ENCODE assay signal across 8 cellular contexts in genomic region chr5:55601209-55601618, GRCh38.
DNase-seq lines count a peak whose midpoint lies in the region; ATAC-seq, FAIRE-seq and TF ChIP-seq lines count a peak whose summit lies in the region.

No MANE protein-coding gene starts in this region.

- no peak for TF ChIP-seq POLR2A in gastroesophageal sphincter (IDR thresholded peaks at IDR 0.05)

- H3K4me3 Mint-ChIP-seq in activated naive CD4-positive, alpha-beta T cell treated with anti-CD3 and anti-CD28 coated beads for 36 hours: peak overlapping the region; percentile 34
- no peak overlapping the region for H3K4me3 Mint-ChIP-seq in WTC11

- peak; percentile 80 for FAIRE-seq in pancreas (lab: Jason Lieb, UNC)

- H3K27me3 ChIP-seq in gastroesophageal sphincter (no peaks in the 10 kb centered on the region), pancreas (no peaks in the 10 kb centered on the region)

- H3K9me3 Mint-ChIP-seq in activated naive CD4-positive, alpha-beta T cell treated with anti-CD3 and anti-CD28 coated beads for 36 hours: no peaks in the 10 kb centered on the region
- no peaks in the 10 kb centered on the region for H3K9me3 Mint-ChIP-seq in WTC11

- peak; percentile 61 for ATAC-seq in WTC11
- peak; percentile 86 for ATAC-seq in gastroesophageal sphincter
- ATAC-seq in pancreas: peak; percentile 79 to 85 (median 80)
- ATAC-seq in GM18517 (IDR thresholded peaks at IDR 0.05; ENCODE audit: unreplicated experiment): no peak
- no peak for ATAC-seq in HG03135 (IDR thresholded peaks at IDR 0.05; ENCODE audit: unreplicated experiment)

- H3K27ac ChIP-seq in gastroesophageal sphincter (peak overlapping the region; percentile 88 to 100 (median 92)), pancreas (peak overlapping the region; percentile 39 to 80 (median 60))

- peaks cover 24% of the 10 kb centered on the region for H3K4me1 Mint-ChIP-seq in activated naive CD4-positive, alpha-beta T cell treated with anti-CD3 and anti-CD28 coated beads for 36 hours (ENCODE audit: low read depth)
- peaks cover 40% of the 10 kb centered on the region for H3K4me1 Mint-ChIP-seq in WTC11

- TF ChIP-seq CTCF in WTC11 (IDR thresholded peaks at IDR 0.05) (no peak), gastroesophageal sphincter (IDR thresholded peaks at IDR 0.05) (no peak), pancreas (IDR thresholded peaks at IDR 0.05) (no peak)

- POLR2A ChIA-PET in WTC11 (lab: Charles Lee): no interaction called here

- H3K4me3 ChIP-seq in gastroesophageal sphincter: peak overlapping the region in 1 of 2 donors; percentile 22
- H3K4me3 ChIP-seq in pancreas: no peak overlapping the region

- H3K36me3 Mint-ChIP-seq in activated naive CD4-positive, alpha-beta T cell treated with anti-CD3 and anti-CD28 coated beads for 36 hours (ENCODE audit: low read depth): no peaks in the 10 kb centered on the region
- H3K36me3 Mint-ChIP-seq in WTC11: no peaks in the 10 kb centered on the region

- DNase-seq in activated naive CD4-positive, alpha-beta T cell treated with anti-CD3 and anti-CD28 coated beads for 36 hours: peak; percentile 23
- no peak for DNase-seq in activated naive CD4-positive, alpha-beta T cell treated with Interleukin-2 at 50 U/mL for 16 hours
- DNase-seq in WTC11 (ENCODE audit: low spot score) (no peak), pancreas (peak in 5 of 6 donors; percentile 56 to 70 (median 62))
- DNase-seq in stimulated activated CD8-positive, alpha-beta memory T cell treated with anti-CD3 and anti-CD28 coated beads, Interleukin-4, amount 100 ng/mL, for 48 hours: no peak

- intact Hi-C loops in activated naive CD4-positive, alpha-beta T cell treated with anti-CD3 and anti-CD28 coated beads for 36 hours (cut with micrococcal nuclease): loop anchor here (2.0 to 5.0 kb wide), 2 partner anchors 66 to 159 kb away; partner anchors contain the start of gene PLPP1
- intact Hi-C loops in pancreas (cut with DNase I): no loop called here

- H3K27ac Mint-ChIP-seq in activated naive CD4-positive, alpha-beta T cell treated with anti-CD3 and anti-CD28 coated beads for 36 hours: no peak overlapping the region
- H3K27ac Mint-ChIP-seq in WTC11: no peak overlapping the region

- H3K4me1 ChIP-seq in gastroesophageal sphincter (peaks cover 34 to 86% (median 35%) of the 10 kb centered on the region in 3 donors), pancreas (peaks cover 0 to 27% (median 14%) of the 10 kb centered on the region in 3 donors)

- H3K36me3 ChIP-seq in gastroesophageal sphincter (no peaks in the 10 kb centered on the region), pancreas (no peaks in the 10 kb centered on the region)

- no peaks in the 10 kb centered on the region for H3K27me3 Mint-ChIP-seq in activated naive CD4-positive, alpha-beta T cell treated with anti-CD3 and anti-CD28 coated beads for 36 hours (ENCODE audit: low read depth)
- no peaks in the 10 kb centered on the region for H3K27me3 Mint-ChIP-seq in WTC11 (ENCODE audit: low read depth)

- peak; percentile 55 for TF ChIP-seq EP300 in gastroesophageal sphincter (IDR thresholded peaks at IDR 0.05)

- H3K9me3 ChIP-seq in gastroesophageal sphincter (no peaks in the 10 kb centered on the region), pancreas (no peaks in the 10 kb centered on the region)

- CTCF ChIA-PET in activated naive CD4-positive, alpha-beta T cell treated with anti-CD3 and anti-CD28 coated beads for 36 hours (lab: Charles Lee): interaction anchor here (0.7 kb wide), 1 partner anchor 180 kb away, joined by 3 read pairs; no protein-coding TSS in a partner anchor
- CTCF ChIA-PET in WTC11 (lab: Charles Lee): no interaction called here

- 0% methylated on average over 4 of the region's 8 CpGs for WGBS in gastroesophageal sphincter (ENCODE audit: low coverage in 1 of 2), 2 donors
- 2 to 4% methylated on average over 8 of the region's 8 CpGs for WGBS in pancreas, 2 donors

TF ChIP-seq in WTC11, 78 proteins besides CTCF, POLR2A, EP300 and RAD21:
- TF ChIP-seq GABPB1 (CRISPR knock-in tag; IDR thresholded peaks at IDR 0.05): peak; percentile 24; the same call in 1 of the 2 replicates
- no peak for TF ChIP-seq GRHL2 (CRISPR knock-in tag; IDR thresholded peaks at IDR 0.05; ENCODE audit: insufficient replicate concordance, severe bottlenecking)
- no peak for TF ChIP-seq TCF7 (CRISPR knock-in tag; IDR thresholded peaks at IDR 0.05; ENCODE audit: low read depth)
- TF ChIP-seq RORB (CRISPR knock-in tag; IDR thresholded peaks at IDR 0.05): no peak

Comparison
In these comparisons a context has a peak if more than half of its experiments do, and no peak if none do; other contexts are left out.
1. DNase-seq: peak in activated naive CD4-positive, alpha-beta T cell treated with anti-CD3 and anti-CD28 coated beads for 36 hours (single experiment) and pancreas (5 of 6); none in activated naive CD4-positive, alpha-beta T cell treated with Interleukin-2 at 50 U/mL for 16 hours (single experiment), WTC11 (single experiment) and stimulated activated CD8-positive, alpha-beta memory T cell treated with anti-CD3 and anti-CD28 coated beads, Interleukin-4, amount 100 ng/mL, for 48 hours (single experiment).
2. ATAC-seq: peak in WTC11 (single experiment), gastroesophageal sphincter (single experiment) and pancreas (4 of 4); none in GM18517 (single experiment) and HG03135 (single experiment).